8 cellular contexts compared by ENCODE assay signal in genomic region chr15:34337557-34338306, GRCh38. TPM values are rescaled to one million over a fixed set of nuclear protein-coding genes. Genes with fewer than 3 reads are reported as not detected.
DNase-seq lines count a peak whose midpoint lies in the region; ATAC-seq and TF ChIP-seq lines count a peak whose summit lies in the region.

TSS of gene SLC12A6 (minus strand) at chr15:34337781. CDS start at chr15:34336680, 1,101 bp downstream.

- no peaks in the 10 kb centered on the region for H3K9me3 Mint-ChIP-seq in naive thymus-derived CD8-positive, alpha-beta T cell
- peaks cover 2 to 3% of the 10 kb centered on the region in 2 donors for H3K9me3 Mint-ChIP-seq in stimulated activated naive B cell treated with anti-CD40 and anti-IgM and Interleukin-4, amounts not matched to agents 10 μg/mL and 1 μg/mL and 100 μg/mL, for 72 hours

- H3K9ac ChIP-seq in KMS-11 = peak within 1 kb of the TSS; percentile 51; the same call in 1 of the 2 replicates

- H3K79me2 ChIP-seq in KMS-11 (ENCODE audit: insufficient read depth, low read depth) = peaks cover 13% of the 10 kb centered on the region

- peaks cover 11% of the 10 kb centered on the region for H3K4me1 ChIP-seq in KMS-11 (ENCODE audit: low read depth, poor library complexity, severe bottlenecking)

- H3K4me3 ChIP-seq in KMS-11 (IDR thresholded peaks at IDR 0.05; ENCODE audit: insufficient read depth, low read depth, low read length) = peak within 1 kb of the TSS; percentile 68

- no peaks in the 10 kb centered on the region for H3K27me3 ChIP-seq in KMS-11 (ENCODE audit: insufficient read depth, low read depth)

- ATAC-seq in GM21737 (IDR thresholded peaks at IDR 0.05; ENCODE audit: unreplicated experiment) = peak; percentile 71
- ATAC-seq in naive thymus-derived CD8-positive, alpha-beta T cell = peak; percentile 78 to 82
- peak; percentile 74 to 80 for ATAC-seq in stimulated activated naive B cell treated with anti-CD40 and anti-IgM and Interleukin-4, amounts not matched to agents 10 μg/mL and 1 μg/mL and 100 μg/mL, for 72 hours (replicated peaks)

- H3K36me3 Mint-ChIP-seq in naive thymus-derived CD8-positive, alpha-beta T cell = peaks cover 5 to 27% (median 7%) of the 10 kb centered on the region in 3 donors
- peaks cover 19 to 32% of the 10 kb centered on the region in 2 donors for H3K36me3 Mint-ChIP-seq in stimulated activated naive B cell treated with anti-CD40 and anti-IgM and Interleukin-4, amounts not matched to agents 10 μg/mL and 1 μg/mL and 100 μg/mL, for 72 hours

- H3K4me3 Mint-ChIP-seq in naive thymus-derived CD8-positive, alpha-beta T cell = peak within 1 kb of the TSS; percentile 91 to 100 (median 99)
- H3K4me3 Mint-ChIP-seq in stimulated activated naive B cell treated with anti-CD40 and anti-IgM and Interleukin-4, amounts not matched to agents 10 μg/mL and 1 μg/mL and 100 μg/mL, for 72 hours = peak within 1 kb of the TSS; percentile 91 to 97

- peak within 1 kb of the TSS; percentile 91 for H2AFZ ChIP-seq in KMS-11 (ENCODE audit: low read depth)

- H3K4me1 Mint-ChIP-seq in naive thymus-derived CD8-positive, alpha-beta T cell = peaks cover 23 to 73% (median 57%) of the 10 kb centered on the region in 4 donors
- peaks cover 26 to 70% of the 10 kb centered on the region in 2 donors for H3K4me1 Mint-ChIP-seq in stimulated activated naive B cell treated with anti-CD40 and anti-IgM and Interleukin-4, amounts not matched to agents 10 μg/mL and 1 μg/mL and 100 μg/mL, for 72 hours

- POLR2A ChIA-PET in naive thymus-derived CD8-positive, alpha-beta T cell (lab: Charles Lee) = interaction anchor here (0.7 to 9.0 kb wide), 12 partner anchors 14 to 294 kb away, joined by 3 to 215 read pairs (median 5); partner anchors contain the start of genes EMC7, KATNBL1, LPCAT4 and PGBD4

- no peaks in the 10 kb centered on the region for H3K27me3 Mint-ChIP-seq in naive thymus-derived CD8-positive, alpha-beta T cell
- H3K27me3 Mint-ChIP-seq in stimulated activated naive B cell treated with anti-CD40 and anti-IgM and Interleukin-4, amounts not matched to agents 10 μg/mL and 1 μg/mL and 100 μg/mL, for 72 hours = no peaks in the 10 kb centered on the region

- DNase-seq in DMS79 treated with DMSO at 0.1 percent for 48 hours (lab: John Stamatoyannopoulos, UW) = peak; percentile 40
- peak; percentile 90 for DNase-seq in RPMI8226
- peak; percentile 76 to 85 for DNase-seq in activated T-helper 1 cell treated with anti-CD3 and anti-CD28 coated beads, Interleukin-2, amount 50 U/mL, for 16 hours (ENCODE audit: low read depth in 1 of 2, low spot score in 1 of 2)
- peak; percentile 87 for DNase-seq in fibroblast of gingiva (ENCODE audit: low read depth)
- peak; percentile 86 to 93 (median 91) for DNase-seq in naive thymus-derived CD8-positive, alpha-beta T cell
- DNase-seq in stimulated activated naive B cell treated with anti-CD40 and anti-IgM and Interleukin-4, amounts not matched to agents 10 μg/mL and 1 μg/mL and 100 μg/mL, for 72 hours = peak; percentile 90

- no peaks in the 10 kb centered on the region for H4K20me1 ChIP-seq in KMS-11 (ENCODE audit: insufficient read depth)

- peak within 1 kb of the TSS; percentile 90 to 99 (median 97) for H3K27ac Mint-ChIP-seq in naive thymus-derived CD8-positive, alpha-beta T cell
- peak within 1 kb of the TSS; percentile 99 for H3K27ac Mint-ChIP-seq in stimulated activated naive B cell treated with anti-CD40 and anti-IgM and Interleukin-4, amounts not matched to agents 10 μg/mL and 1 μg/mL and 100 μg/mL, for 72 hours

- peak within 1 kb of the TSS; percentile 76 for H3K4me2 ChIP-seq in KMS-11

- no peak within 1 kb of the TSS for H3K27ac ChIP-seq in KMS-11

- no peak for TF ChIP-seq CTCF in KMS-11 (conservative IDR thresholded peaks at IDR 0.05; ENCODE audit: low read depth, low read length)

- no peaks in the 10 kb centered on the region for H3K36me3 ChIP-seq in KMS-11 (ENCODE audit: insufficient read depth)

RNA-seq across cellular contexts. Expression of gene SLC12A6, which starts in this region (rescaled TPM):
- 100 to 1,000 TPM; 130 to 138 TPM for total RNA-seq in naive thymus-derived CD8-positive, alpha-beta T cell
- polyA plus RNA-seq in naive thymus-derived CD8-positive, alpha-beta T cell = 10 to 100 TPM in 1 of 3 donors, 1 to 10 TPM in 2; 4.0 to 13.3 (median 7.3) TPM

Comparison
In these comparisons a context has a peak if more than half of its experiments do, and no peak if none do; other contexts are left out.
1. DNase-seq: peak in every context shown above with its lines; median percentile 91 in naive thymus-derived CD8-positive, alpha-beta T cell; 90 in RPMI8226; 90 in stimulated activated naive B cell treated with anti-CD40 and anti-IgM and Interleukin-4, amounts not matched to agents 10 μg/mL and 1 μg/mL and 100 μg/mL, for 72 hours; 87 in fibroblast of gingiva; 80 in activated T-helper 1 cell treated with anti-CD3 and anti-CD28 coated beads, Interleukin-2, amount 50 U/mL, for 16 hours; 40 in DMS79 treated with DMSO at 0.1 percent for 48 hours.